ENCODE assay signal across 24 cellular contexts in genomic region chr13:39401091-39401647, GRCh38.
DNase-seq lines count a peak whose midpoint lies in the region; ATAC-seq and TF ChIP-seq lines count a peak whose summit lies in the region.
"Had no signal": no experiment of that assay in that cellular context is flagged by ENCODE, and none has a peak within 500 bp of the region (broad histone marks: within the 10 kb centered on the region; RNA-seq: fewer than 3 reads in every experiment).

No MANE protein-coding gene starts in this region.

- CTCF ChIA-PET in mammary epithelial cell (lab: Charles Lee; ENCODE audit: low non-redundant PET) (no interaction called here), MCF 10A (lab: Yijun Ruan, JAX) (interaction anchor here (0.5 kb wide), 1 partner anchor 463 kb away, joined by 3 read pairs; no protein-coding TSS in a partner anchor)

- no peak overlapping the region for H3K27ac Mint-ChIP-seq in MCF 10A (ENCODE audit: low read depth, unreplicated experiment)
- H3K27ac Mint-ChIP-seq: activated CD8-positive, alpha-beta T cell treated with anti-CD3 and anti-CD28 coated beads, Interleukin-2, amount 10 ng/mL, durations not matched to agents 7 days and 5 days; natural killer cell treated with Interleukin-12 subunit alpha and Interleukin-12 subunit beta and Interleukin-15 and Interleukin-18, amount 100 ng/mL, for 72 hours had no signal

- H3K4me3 ChIP-seq in mammary epithelial cell (replicated peaks in 1 of 3; ENCODE audit: insufficient read depth in 1 of 3, low read depth in 2 of 3, low read length in 3 of 3) = no peak overlapping the region
- H3K4me3 ChIP-seq in esophagus muscularis mucosa = no peak overlapping the region
- H3K4me3 ChIP-seq: cardiac muscle cell, SJSA1, suprapubic skin, vagina had no signal

- no peaks in the 10 kb centered on the region for H3K27me3 ChIP-seq in mammary epithelial cell (ENCODE audit: insufficient read depth, low read length)
- H3K27me3 ChIP-seq in esophagus muscularis mucosa = no peaks in the 10 kb centered on the region
- no peaks in the 10 kb centered on the region for H3K27me3 ChIP-seq in foreskin keratinocyte
- H3K27me3 ChIP-seq: SJSA1, suprapubic skin, vagina had no signal

- H2AFZ ChIP-seq in mammary epithelial cell (ENCODE audit: low read depth, low read length) = no peak overlapping the region

- no peaks in the 10 kb centered on the region for H4K20me1 ChIP-seq in mammary epithelial cell (ENCODE audit: insufficient read depth, low read length)

- TF ChIP-seq CTCF in mammary epithelial cell (conservative IDR thresholded peaks at IDR 0.05 in 1 of 2, IDR thresholded peaks at IDR 0.05 in 1 of 2; ENCODE audit: extremely low read depth in 1 of 2, insufficient read depth in 1 of 2, low read depth in 1 of 2, low read length in 2 of 2) (no peak), MCF 10A (IDR thresholded peaks at IDR 0.05; ENCODE audit: unreplicated experiment) (no peak), esophagus muscularis mucosa (IDR thresholded peaks at IDR 0.05) (no peak), foreskin keratinocyte (conservative IDR thresholded peaks at IDR 0.05) (no peak)

- H3K9me3 ChIP-seq in mammary epithelial cell (replicated peaks; ENCODE audit: insufficient read depth, low read length) = no peaks in the 10 kb centered on the region
- H3K9me3 ChIP-seq in esophagus muscularis mucosa = no peaks in the 10 kb centered on the region
- H3K9me3 ChIP-seq: SJSA1, suprapubic skin, vagina had no signal

- ATAC-seq in foreskin keratinocyte = no peak
- ATAC-seq: activated CD8-positive, alpha-beta T cell treated with anti-CD3 and anti-CD28 coated beads, Interleukin-2, amount 10 ng/mL, durations not matched to agents 7 days and 5 days; natural killer cell treated with Interleukin-12 subunit alpha and Interleukin-12 subunit beta and Interleukin-15 and Interleukin-18, amount 100 ng/mL, for 72 hours; PC-3 had no signal

- no peaks in the 10 kb centered on the region for H3K36me3 Mint-ChIP-seq in MCF 10A (ENCODE audit: insufficient read depth, unreplicated experiment)
- H3K36me3 Mint-ChIP-seq: natural killer cell treated with Interleukin-12 subunit alpha and Interleukin-12 subunit beta and Interleukin-15 and Interleukin-18, amount 100 ng/mL, for 72 hours had no signal

- H3K9ac ChIP-seq in mammary epithelial cell (ENCODE audit: insufficient read depth, low read length) = no peak overlapping the region

- H3K36me3 ChIP-seq in mammary epithelial cell (ENCODE audit: insufficient read depth, low read length) = no peaks in the 10 kb centered on the region
- H3K36me3 ChIP-seq in esophagus muscularis mucosa = no peaks in the 10 kb centered on the region
- H3K36me3 ChIP-seq: cardiac muscle cell, SJSA1, suprapubic skin, vagina had no signal

- H3K27ac ChIP-seq in mammary epithelial cell (ENCODE audit: insufficient read depth, low read depth, low read length) = no peak overlapping the region
- H3K27ac ChIP-seq in esophagus muscularis mucosa (replicated peaks in 1 of 4) = no peak overlapping the region
- no peak overlapping the region for H3K27ac ChIP-seq in foreskin keratinocyte
- H3K27ac ChIP-seq: C4-2B, cardiac muscle cell, SJSA1, suprapubic skin, vagina had no signal

- H3K4me1 Mint-ChIP-seq in MCF 10A (ENCODE audit: insufficient read depth, unreplicated experiment) = no peaks in the 10 kb centered on the region

- no peak overlapping the region for H3K4me3 Mint-ChIP-seq in MCF 10A (ENCODE audit: unreplicated experiment)
- H3K4me3 Mint-ChIP-seq: activated CD8-positive, alpha-beta T cell treated with anti-CD3 and anti-CD28 coated beads, Interleukin-2, amount 10 ng/mL, durations not matched to agents 7 days and 5 days; natural killer cell treated with Interleukin-12 subunit alpha and Interleukin-12 subunit beta and Interleukin-15 and Interleukin-18, amount 100 ng/mL, for 72 hours had no signal

- H3K4me1 ChIP-seq in mammary epithelial cell (ENCODE audit: insufficient read depth, low read length) = no peaks in the 10 kb centered on the region
- H3K4me1 ChIP-seq in esophagus muscularis mucosa = peaks cover 18 to 29% (median 23%) of the 10 kb centered on the region in 4 donors
- H3K4me1 ChIP-seq in foreskin keratinocyte = no peaks in the 10 kb centered on the region
- H3K4me1 ChIP-seq: suprapubic skin, vagina had no signal

- POLR2A ChIA-PET in MCF 10A (lab: Yijun Ruan, JAX) = no interaction called here

- no peak overlapping the region for H3K4me2 ChIP-seq in mammary epithelial cell (ENCODE audit: insufficient read depth, low read depth, low read length)

- dilution Hi-C loops in mammary epithelial cell (cut with HindIII; ENCODE audit: low sequenced_read_pairs) = no loop called here

- no peak for TF ChIP-seq EP300 in esophagus muscularis mucosa (IDR thresholded peaks at IDR 0.05)

- 98% methylated on average over 3 of the region's 3 CpGs for WGBS in mammary epithelial cell (ENCODE audit: low coverage, missing lambda C conversion rate)
- 76% methylated on average over 3 of the region's 3 CpGs for WGBS in esophagus muscularis mucosa

- H3K9me3 Mint-ChIP-seq in MCF 10A (ENCODE audit: unreplicated experiment) = no peaks in the 10 kb centered on the region
- H3K9me3 Mint-ChIP-seq: natural killer cell treated with Interleukin-12 subunit alpha and Interleukin-12 subunit beta and Interleukin-15 and Interleukin-18, amount 100 ng/mL, for 72 hours had no signal

- no TSS peak for BruUV-seq in mammary epithelial cell (replicated peaks; lab: Mats Ljungman, UMichigan)
- no TSS peak for BruUV-seq in MCF 10A (replicated peaks; lab: Mats Ljungman, UMichigan)

- in situ Hi-C loops in mammary epithelial cell (cut with MboI; ENCODE audit: low sequenced_read_pairs in 2 of 2) = loop anchor here (10.0 to 25.0 kb wide), 3 partner anchors 204 to 264 kb away; partner anchors contain the start of gene LHFPL6 (in 2 of the 2)

- intact Hi-C loops in mammary epithelial cell (cut with micrococcal nuclease) (no loop called here), MCF 10A (cut with micrococcal nuclease) (loop anchor here (10.0 kb wide), 1 partner anchor 126 kb away; no protein-coding TSS in a partner anchor), esophagus muscularis mucosa (cut with DNase I) (no loop called here)

- no peaks in the 10 kb centered on the region for H3K79me2 ChIP-seq in mammary epithelial cell (ENCODE audit: insufficient read depth, low read length)

- no peak for TF ChIP-seq POLR2A in esophagus muscularis mucosa (IDR thresholded peaks at IDR 0.05; ENCODE audit: low read depth)

- H3K27me3 Mint-ChIP-seq in MCF 10A (ENCODE audit: insufficient read depth, unreplicated experiment) = no peaks in the 10 kb centered on the region
- H3K27me3 Mint-ChIP-seq: natural killer cell treated with Interleukin-12 subunit alpha and Interleukin-12 subunit beta and Interleukin-15 and Interleukin-18, amount 100 ng/mL, for 72 hours had no signal

- DNase-seq in mammary epithelial cell (peak; percentile 63), MCF 10A (ENCODE audit: unreplicated experiment) (no peak), NCI-H526 treated with DMSO at 0.1 percent for 48 hours (lab: John Stamatoyannopoulos, UW) (peak; percentile 84), cerebellar cortex (ENCODE audit: low spot score) (peak; percentile 95), superior temporal gyrus (ENCODE audit: extremely low spot score) (peak; percentile 60), esophagus muscularis mucosa (ENCODE audit: extremely low spot score) (no peak), foreskin keratinocyte (no peak)
- DNase-seq in central memory CD4-positive, alpha-beta T cell = no peak
- DNase-seq: activated CD4-positive, CD25-positive, alpha-beta regulatory T cell; activated CD8-positive, alpha-beta T cell treated with anti-CD3 and anti-CD28 coated beads, Interleukin-2, amount 10 ng/mL, durations not matched to agents 7 days and 5 days; activated T-cell treated with anti-CD3 and anti-CD28 coated beads, Interleukin-2, amount 50 U/mL, for 1 hour; amniotic stem cell; DMS 273 treated with DMSO at 0.1 percent for 48 hours; GDM1; NCI-H1092 treated with DMSO at 0.1 percent for 48 hours; NCI-H2081 treated with DMSO at 0.1 percent for 48 hours; PC-3; posterior cingulate gyrus had no signal

Comparison
In these comparisons a context has a peak if more than half of its experiments do, and no peak if none do; other contexts are left out.
1. DNase-seq: peak in mammary epithelial cell (single experiment), NCI-H526 treated with DMSO at 0.1 percent for 48 hours (single experiment), cerebellar cortex (single experiment) and superior temporal gyrus (single experiment); none in MCF 10A (single experiment), central memory CD4-positive, alpha-beta T cell (single experiment), esophagus muscularis mucosa (single experiment) and foreskin keratinocyte (0 of 2).